13 cellular contexts compared by ENCODE assay signal in the genomic region with DNA sequence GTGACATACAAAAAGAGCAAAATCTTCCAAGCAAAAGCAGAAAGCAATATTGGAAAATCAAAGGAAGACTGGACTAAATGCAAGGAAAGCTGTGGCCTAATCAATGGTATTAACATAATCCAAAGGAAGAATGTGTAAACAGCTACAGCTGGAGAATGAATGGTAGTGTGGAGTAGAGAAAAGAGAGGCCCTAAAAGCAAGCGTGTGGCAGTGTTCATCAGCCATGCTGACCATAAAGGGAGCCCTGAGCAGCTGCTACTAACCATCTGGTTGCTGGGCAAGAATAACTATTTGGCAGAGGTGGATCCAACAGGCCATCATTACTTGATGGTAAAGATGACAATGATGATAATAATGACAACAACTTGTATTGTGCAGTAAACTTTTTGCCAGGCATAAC.
DNase-seq lines count a peak whose midpoint lies in the region; ATAC-seq and TF ChIP-seq lines count a peak whose summit lies in the region.
"Had no signal": no experiment of that assay in that cellular context is flagged by ENCODE, and none has a peak within 500 bp of the region (broad histone marks: within the 10 kb centered on the region; RNA-seq: fewer than 3 reads in every experiment).

No MANE protein-coding gene starts in this region.

- no peak for TF ChIP-seq CTCF in RWPE2 (IDR thresholded peaks at IDR 0.05; ENCODE audit: poor library complexity, severe bottlenecking)

- ATAC-seq in RWPE2 (ENCODE audit: low read depth) (no peak), GM21515 (IDR thresholded peaks at IDR 0.05; ENCODE audit: unreplicated experiment) (no peak)
- no peak for ATAC-seq in effector memory CD8-positive, alpha-beta T cell (replicated peaks)
- ATAC-seq: activated naive CD4-positive, alpha-beta T cell treated with anti-CD3 and anti-CD28 coated beads, Interleukin-2, amount 50 U/mL, for 72 hours had no signal

- H3K4me3 ChIP-seq in HAP-1 (no peak overlapping the region), RWPE2 (ENCODE audit: severe bottlenecking) (no peak overlapping the region)

- H3K27me3 Mint-ChIP-seq in effector memory CD8-positive, alpha-beta T cell = no peaks in the 10 kb centered on the region

- H3K9me3 ChIP-seq in HAP-1 (no peaks in the 10 kb centered on the region), RWPE2 (ENCODE audit: severe bottlenecking) (no peaks in the 10 kb centered on the region)

- H3K27me3 ChIP-seq in HAP-1 (ENCODE audit: low read depth) = no peaks in the 10 kb centered on the region
- no peaks in the 10 kb centered on the region for H3K27me3 ChIP-seq in RWPE2 (ENCODE audit: insufficient read depth, poor library complexity, severe bottlenecking)

- H3K4me1 ChIP-seq in HAP-1 = peaks cover 39% of the 10 kb centered on the region
- H3K4me1 ChIP-seq in RWPE2 (ENCODE audit: insufficient read depth, poor library complexity, severe bottlenecking) = peaks cover 71% of the 10 kb centered on the region

- no peaks in the 10 kb centered on the region for H3K4me1 Mint-ChIP-seq in effector memory CD8-positive, alpha-beta T cell (ENCODE audit: low read depth in 2 of 2)

- H3K4me3 Mint-ChIP-seq in effector memory CD8-positive, alpha-beta T cell = no peak overlapping the region

- no peak overlapping the region for H3K27ac Mint-ChIP-seq in effector memory CD8-positive, alpha-beta T cell
- H3K27ac Mint-ChIP-seq: activated naive CD4-positive, alpha-beta T cell treated with anti-CD3 and anti-CD28 coated beads, Interleukin-2, amount 50 U/mL, for 72 hours had no signal

- H3K27ac ChIP-seq in RWPE2 (ENCODE audit: poor library complexity, severe bottlenecking) = peak overlapping the region; percentile 35

- DNase-seq in COLO668 (lab: John Stamatoyannopoulos, UW; ENCODE audit: unreplicated experiment) = peak; percentile 28
- DNase-seq in HAP-1 (ENCODE audit: low spot score in 2 of 2) = peak; percentile 46 to 84
- no peak for DNase-seq in RWPE2 (ENCODE audit: low spot score)
- peak; percentile 89 for DNase-seq in myocyte (ENCODE audit: low read depth)
- DNase-seq in stimulated activated CD4-positive, alpha-beta T cell treated with anti-CD3 and anti-CD28 coated beads, Interleukin-4, amount 100 ng/mL, for 24 hours = no peak
- DNase-seq in activated CD4-positive, alpha-beta T cell treated with anti-CD3 and anti-CD28 coated beads for 1 hour = no peak
- DNase-seq in effector memory CD8-positive, alpha-beta T cell = no peak
- DNase-seq: activated T-cell treated with anti-CD3 and anti-CD28 coated beads for 4 hours, Karpas-422, NCI-H1417 treated with DMSO at 0.1 percent for 48 hours, NCI-H774 had no signal

- in situ Hi-C loops in HAP-1 (cut with MboI; ENCODE audit: low sequenced_read_pairs) = no loop called here

- H3K9me3 Mint-ChIP-seq in effector memory CD8-positive, alpha-beta T cell = no peaks in the 10 kb centered on the region
- H3K9me3 Mint-ChIP-seq: activated naive CD4-positive, alpha-beta T cell treated with anti-CD3 and anti-CD28 coated beads, Interleukin-2, amount 50 U/mL, for 72 hours had no signal

- H3K36me3 Mint-ChIP-seq in effector memory CD8-positive, alpha-beta T cell (ENCODE audit: insufficient read depth) = no peaks in the 10 kb centered on the region
- H3K36me3 Mint-ChIP-seq: activated naive CD4-positive, alpha-beta T cell treated with anti-CD3 and anti-CD28 coated beads, Interleukin-2, amount 50 U/mL, for 72 hours had no signal

- H3K36me3 ChIP-seq in HAP-1 (replicated peaks) (no peaks in the 10 kb centered on the region), RWPE2 (ENCODE audit: low read depth) (no peaks in the 10 kb centered on the region)

Comparison
In these comparisons a context has a peak if more than half of its experiments do, and no peak if none do; other contexts are left out.
1. DNase-seq: peak in COLO668 (single experiment), HAP-1 (2 of 2) and myocyte (single experiment); none in RWPE2 (single experiment), stimulated activated CD4-positive, alpha-beta T cell treated with anti-CD3 and anti-CD28 coated beads, Interleukin-4, amount 100 ng/mL, for 24 hours (single experiment), activated CD4-positive, alpha-beta T cell treated with anti-CD3 and anti-CD28 coated beads for 1 hour (single experiment) and effector memory CD8-positive, alpha-beta T cell (0 of 3).